ENCODE assay signal across 1 cellular context in the genomic region with DNA sequence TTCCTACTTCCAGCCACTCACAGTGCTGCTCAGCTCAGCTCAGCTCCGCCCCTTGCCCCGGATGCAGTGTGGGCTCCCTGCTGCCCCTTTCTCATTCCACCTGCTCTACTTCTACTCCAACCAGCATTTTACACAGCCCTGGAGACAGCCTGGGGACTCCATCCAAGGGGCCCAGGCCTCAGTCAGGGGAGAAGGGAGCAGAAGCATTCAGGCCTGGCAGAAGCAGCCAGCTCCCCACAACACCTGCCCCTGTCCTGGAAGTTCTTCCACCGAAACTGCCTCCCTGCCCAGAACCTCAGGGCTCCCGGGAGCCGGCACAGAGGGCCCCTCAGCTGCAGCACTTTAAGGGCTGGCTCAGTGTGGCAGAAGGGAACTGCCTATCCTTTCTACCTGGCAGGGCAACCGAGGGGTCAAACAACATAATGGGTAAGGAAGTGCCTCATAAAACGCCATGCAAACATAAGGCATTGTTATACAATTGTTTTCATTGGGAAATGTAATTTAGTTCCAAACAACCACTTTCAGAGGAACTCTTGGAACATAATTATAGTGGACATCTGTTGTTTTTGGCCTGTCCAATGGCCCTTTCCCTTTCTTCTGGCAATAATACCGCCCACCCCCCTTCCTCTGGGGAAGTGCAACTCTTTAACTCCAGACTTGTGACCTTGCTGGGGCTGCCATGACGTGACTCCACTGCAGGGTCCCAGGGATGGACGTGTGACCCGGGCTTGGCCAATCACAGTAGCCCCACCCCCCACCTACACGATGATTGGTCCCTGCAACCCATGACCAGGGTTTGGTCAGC.
TF ChIP-seq lines count a peak whose summit lies in the region.

No MANE protein-coding gene starts in this region.

TF ChIP-seq in HCT116, 20 proteins besides CTCF, POLR2A, EP300 and RAD21 (continued from another document):
- TF ChIP-seq CBX3 (IDR thresholded peaks at IDR 0.05; ENCODE audit: low read depth), result no peak
- TF ChIP-seq ZBTB33 (IDR thresholded peaks at IDR 0.05; ENCODE audit: extremely low read depth, insufficient replicate concordance, low read length), result no peak
- TF ChIP-seq EZH2 (IDR thresholded peaks at IDR 0.05), result no peak
- TF ChIP-seq ELF1 (IDR thresholded peaks at IDR 0.05; ENCODE audit: borderline replicate concordance, low read depth), result no peak
